In genomic region chr10:19979628-19980027, GRCh38 we compare ENCODE assay signal across 28 cellular contexts.
DNase-seq lines count a peak whose midpoint lies in the region; ATAC-seq, FAIRE-seq and TF ChIP-seq lines count a peak whose summit lies in the region.
"Had no signal": no experiment of that assay in that cellular context is flagged by ENCODE, and none has a peak within 500 bp of the region (broad histone marks: within the 10 kb centered on the region; RNA-seq: fewer than 3 reads in every experiment).

No MANE protein-coding gene starts in this region.

- DNase-seq in MCF 10A (ENCODE audit: unreplicated experiment) (peak; percentile 22), breast epithelium (ENCODE audit: low spot score in 2 of 2) (no peak), bronchial epithelial cell (ENCODE audit: low read depth) (peak; percentile 78), mesendoderm (no peak), colonic mucosa (no peak)
- DNase-seq in activated T-cell treated with anti-CD3 and anti-CD28 coated beads, Interleukin-2, amount 50 U/mL, for 4 hours: no peak
- DNase-seq in activated CD8-positive, alpha-beta memory T cell treated with anti-CD3 and anti-CD28 coated beads, Interleukin-2, amount 50 U/mL, for 4 hours: no peak
- DNase-seq: 8988T, ACHN, BE2C, Calu3, DND-41, GM23248, H9, KBM-7, NCI-H1092, NCI-H1417 treated with DMSO at 0.1 percent for 48 hours, NCI-H1694 treated with DMSO at 0.1 percent for 48 hours, NCI-H2081, NCI-H2171 treated with DMSO at 0.1 percent for 48 hours, NCI-H524, NCI-H774, SK-N-SH had no signal

- no peak overlapping the region for H2BK5ac ChIP-seq in mesendoderm (ENCODE audit: low read length)

- FAIRE-seq in bronchial epithelial cell (lab: Jason Lieb, UNC): no peak
- FAIRE-seq: GM18507, HTR-8/SVneo, RCC 7860 had no signal

- H3K18ac ChIP-seq in mesendoderm (ENCODE audit: low read length): no peak overlapping the region

- H3K4me1 Mint-ChIP-seq in MCF 10A (ENCODE audit: insufficient read depth, unreplicated experiment): no peaks in the 10 kb centered on the region
- no peaks in the 10 kb centered on the region for H3K4me1 Mint-ChIP-seq in activated T-cell treated with anti-CD3 and anti-CD28 coated beads, Interleukin-2, amount 50 U/mL, for 4 hours (ENCODE audit: low read depth)

- intact Hi-C loops in MCF 10A (cut with micrococcal nuclease): no loop called here
- intact Hi-C loops in breast epithelium (cut with DNase I; ENCODE audit: low total_unique reads): no loop called here
- intact Hi-C loops in colonic mucosa (cut with DNase I): no loop called here

- H4K5ac ChIP-seq in mesendoderm (ENCODE audit: low read length): no peak overlapping the region

- no peak for TF ChIP-seq CTCF in MCF 10A (IDR thresholded peaks at IDR 0.05; ENCODE audit: unreplicated experiment)
- TF ChIP-seq CTCF in breast epithelium (IDR thresholded peaks at IDR 0.05): no peak
- no peak for TF ChIP-seq CTCF in bronchial epithelial cell (IDR thresholded peaks at IDR 0.05; ENCODE audit: insufficient read depth, low read length, severe bottlenecking)
- no peak for TF ChIP-seq CTCF in colonic mucosa (IDR thresholded peaks at IDR 0.05)

- H3K23ac ChIP-seq in mesendoderm (ENCODE audit: low read length): no peak overlapping the region

- H3K27ac ChIP-seq in breast epithelium: no peak overlapping the region
- no peak overlapping the region for H3K27ac ChIP-seq in mesendoderm (ENCODE audit: low read depth, low read length)
- H3K27ac ChIP-seq in colonic mucosa: no peak overlapping the region
- H3K27ac ChIP-seq: GM23248 had no signal

- no peaks in the 10 kb centered on the region for H3K9me3 ChIP-seq in breast epithelium
- H3K9me3 ChIP-seq in colonic mucosa: no peaks in the 10 kb centered on the region
- H3K9me3 ChIP-seq: BE2C, SK-N-SH had no signal

- H3K4me3 ChIP-seq in breast epithelium (no peak overlapping the region), bronchial epithelial cell (ENCODE audit: low read depth, low read length) (no peak overlapping the region), mesendoderm (ENCODE audit: low read length) (no peak overlapping the region), colonic mucosa (no peak overlapping the region)
- H3K4me3 ChIP-seq: GM23248 had no signal

- no peak for ATAC-seq in HG02759 (IDR thresholded peaks at IDR 0.05; ENCODE audit: unreplicated experiment)
- ATAC-seq in activated T-cell treated with anti-CD3 and anti-CD28 coated beads, Interleukin-2, amount 50 U/mL, for 4 hours: no peak

- H4K8ac ChIP-seq in mesendoderm (ENCODE audit: low read depth, low read length): peak overlapping the region; percentile 65

- CTCF ChIA-PET in MCF 10A (lab: Yijun Ruan, JAX): no interaction called here

- H2BK15ac ChIP-seq in mesendoderm (replicated peaks; ENCODE audit: low read depth): no peak overlapping the region

- peaks cover 9% of the 10 kb centered on the region for H3K9me3 Mint-ChIP-seq in MCF 10A (ENCODE audit: unreplicated experiment)
- peaks cover 3% of the 10 kb centered on the region for H3K9me3 Mint-ChIP-seq in activated T-cell treated with anti-CD3 and anti-CD28 coated beads, Interleukin-2, amount 50 U/mL, for 4 hours

- H2BK120ac ChIP-seq in mesendoderm (ENCODE audit: low read depth, low read length): no peak overlapping the region

- WGBS in mesendoderm (ENCODE audit: extremely low coverage, insufficient coverage, low lambda C conversion rate): no CpG with 5 or more reads among the region's 6 CpGs

- POLR2A ChIA-PET in MCF 10A (lab: Yijun Ruan, JAX): no interaction called here

- no peak overlapping the region for H3K4me2 ChIP-seq in mesendoderm (ENCODE audit: low read length)
- H3K4me2 ChIP-seq: SK-N-SH had no signal

- no peak for TF ChIP-seq POLR2A in breast epithelium (IDR thresholded peaks at IDR 0.05)

- H3K79me2 ChIP-seq in mesendoderm (ENCODE audit: control insufficient read depth, insufficient read depth, low read length): peaks cover 5% of the 10 kb centered on the region

- no peak overlapping the region for H2AK5ac ChIP-seq in mesendoderm (ENCODE audit: low read length)

- BruUV-seq in MCF 10A (replicated peaks; lab: Mats Ljungman, UMichigan): no TSS peak

- no peak overlapping the region for H3K4me3 Mint-ChIP-seq in MCF 10A (ENCODE audit: unreplicated experiment)
- H3K4me3 Mint-ChIP-seq in activated T-cell treated with anti-CD3 and anti-CD28 coated beads, Interleukin-2, amount 50 U/mL, for 4 hours: no peak overlapping the region
- H3K4me3 Mint-ChIP-seq: CD14-positive monocyte, H9 had no signal

- no peak overlapping the region for H3K27ac Mint-ChIP-seq in MCF 10A (ENCODE audit: low read depth, unreplicated experiment)

- H3K56ac ChIP-seq in mesendoderm (ENCODE audit: low read length): no peak overlapping the region

- peaks cover 2% of the 10 kb centered on the region for H3K79me1 ChIP-seq in mesendoderm (ENCODE audit: low read length)

- H3K4me1 ChIP-seq in breast epithelium: no peaks in the 10 kb centered on the region
- H3K4me1 ChIP-seq in mesendoderm (ENCODE audit: control insufficient read depth, low read depth, low read length): no peaks in the 10 kb centered on the region
- no peaks in the 10 kb centered on the region for H3K4me1 ChIP-seq in colonic mucosa
- H3K4me1 ChIP-seq: BE2C had no signal

- H3K9ac ChIP-seq in mesendoderm (ENCODE audit: low read length): no peak overlapping the region
- H3K9ac ChIP-seq in colonic mucosa (ENCODE audit: low read depth in 2 of 2, low read length in 2 of 2): no peak overlapping the region
- H3K9ac ChIP-seq: GM23248, SK-N-SH had no signal

- no peaks in the 10 kb centered on the region for H3K27me3 Mint-ChIP-seq in MCF 10A (ENCODE audit: insufficient read depth, unreplicated experiment)
- H3K27me3 Mint-ChIP-seq in activated T-cell treated with anti-CD3 and anti-CD28 coated beads, Interleukin-2, amount 50 U/mL, for 4 hours (ENCODE audit: low read depth): no peaks in the 10 kb centered on the region

- H3K36me3 ChIP-seq in breast epithelium: no peaks in the 10 kb centered on the region
- H3K36me3 ChIP-seq in bronchial epithelial cell (ENCODE audit: control insufficient read depth, insufficient read depth, low read length): no peaks in the 10 kb centered on the region
- H3K36me3 ChIP-seq in mesendoderm (ENCODE audit: control insufficient read depth, insufficient read depth, low read length): no peaks in the 10 kb centered on the region
- H3K36me3 ChIP-seq in colonic mucosa: no peaks in the 10 kb centered on the region
- H3K36me3 ChIP-seq: BE2C had no signal

- no peaks in the 10 kb centered on the region for H3K27me3 ChIP-seq in breast epithelium
- H3K27me3 ChIP-seq in bronchial epithelial cell (ENCODE audit: control insufficient read depth, insufficient read depth, low read length): no peaks in the 10 kb centered on the region
- H3K27me3 ChIP-seq in mesendoderm (ENCODE audit: insufficient read depth, low read length, poor library complexity): no peaks in the 10 kb centered on the region
- no peaks in the 10 kb centered on the region for H3K27me3 ChIP-seq in colonic mucosa
- H3K27me3 ChIP-seq: BE2C had no signal

- no peaks in the 10 kb centered on the region for H3K36me3 Mint-ChIP-seq in MCF 10A (ENCODE audit: insufficient read depth, unreplicated experiment)
- H3K36me3 Mint-ChIP-seq in activated T-cell treated with anti-CD3 and anti-CD28 coated beads, Interleukin-2, amount 50 U/mL, for 4 hours (ENCODE audit: insufficient read depth): no peaks in the 10 kb centered on the region

- H3K4ac ChIP-seq in mesendoderm (ENCODE audit: low read depth, low read length): no peak overlapping the region

Comparison
In these comparisons a context has a peak if more than half of its experiments do, and no peak if none do; other contexts are left out.
1. DNase-seq: peak in MCF 10A (single experiment) and bronchial epithelial cell (single experiment); none in breast epithelium (0 of 2), mesendoderm (single experiment), activated T-cell treated with anti-CD3 and anti-CD28 coated beads, Interleukin-2, amount 50 U/mL, for 4 hours (single experiment), colonic mucosa (single experiment) and activated CD8-positive, alpha-beta memory T cell treated with anti-CD3 and anti-CD28 coated beads, Interleukin-2, amount 50 U/mL, for 4 hours (single experiment).